Comparison of ENCODE assay signal across 10 cellular contexts in genomic region chr7:155808551-155809331, GRCh38. TPM values are rescaled to one million over a fixed set of nuclear protein-coding genes. Genes with fewer than 3 reads are reported as not detected.
DNase-seq lines count a peak whose midpoint lies in the region; ATAC-seq, FAIRE-seq and TF ChIP-seq lines count a peak whose summit lies in the region.
"Had no signal": no experiment of that assay in that cellular context is flagged by ENCODE, and none has a peak within 500 bp of the region (broad histone marks: within the 10 kb centered on the region; RNA-seq: fewer than 3 reads in every experiment).

No MANE protein-coding gene starts in this region.

- POLR2A ChIA-PET in SK-N-SH (lab: Yijun Ruan, JAX) = no interaction called here

- DNase-seq in SK-N-SH = no peak
- DNase-seq in NT2/D1 (ENCODE audit: low read depth, low spot score) = no peak
- DNase-seq in keratinocyte (ENCODE audit: low read depth, low spot score) = no peak
- DNase-seq in smooth muscle cell (lab: John Stamatoyannopoulos, UW; ENCODE audit: unreplicated experiment) = no peak
- no peak for DNase-seq in GM12891 (ENCODE audit: insufficient read length, low spot score)
- DNase-seq: amygdala had no signal

- H3K27me3 ChIP-seq in SK-N-SH (ENCODE audit: insufficient read depth) (peaks cover 100% of the 10 kb centered on the region), NT2/D1 (ENCODE audit: insufficient read depth, insufficient read length) (peaks cover 82% of the 10 kb centered on the region), keratinocyte (ENCODE audit: control insufficient read depth, extremely low read depth, insufficient read depth, low read length) (peaks cover 94% of the 10 kb centered on the region), smooth muscle cell (ENCODE audit: low read depth) (peaks cover 100% of the 10 kb centered on the region)

- TF ChIP-seq POLR2A in GM12891 (IDR thresholded peaks at IDR 0.05; ENCODE audit: low read depth, low read length) = no peak

- H3K4me2 ChIP-seq in SK-N-SH = peak overlapping the region; percentile 52; the same call in 1 of the 2 replicates
- peak overlapping the region; percentile 45 for H3K4me2 ChIP-seq in keratinocyte (ENCODE audit: control insufficient read depth, extremely low read depth, insufficient read depth, low read depth, low read length)
- H3K4me2 ChIP-seq in smooth muscle cell = peak overlapping the region; percentile 83

- H3K9me3 ChIP-seq in SK-N-SH = no peaks in the 10 kb centered on the region
- H3K9me3 ChIP-seq in NT2/D1 (ENCODE audit: insufficient read depth, low read length) = peaks cover 10% of the 10 kb centered on the region; the same call in 1 of the 2 replicates
- H3K9me3 ChIP-seq in keratinocyte (ENCODE audit: control insufficient read depth, low read depth, low read length) = no peaks in the 10 kb centered on the region
- no peaks in the 10 kb centered on the region for H3K9me3 ChIP-seq in smooth muscle cell (replicated peaks; ENCODE audit: low read depth)

- no peak overlapping the region for H3K4me3 ChIP-seq in SK-N-SH (ENCODE audit: low read depth in 2 of 2, low read length in 1 of 2)
- H3K4me3 ChIP-seq in NT2/D1 (ENCODE audit: insufficient read length, low read depth) = peak overlapping the region; percentile 17
- H3K4me3 ChIP-seq in keratinocyte (ENCODE audit: control insufficient read depth in 2 of 3, extremely low read depth in 1 of 3, insufficient read depth in 2 of 3, low read depth in 1 of 3, low read length in 3 of 3) = peak overlapping the region in 1 of 3 experiments; percentile 5
- H3K4me3 ChIP-seq in smooth muscle cell = peak overlapping the region; percentile 58

- H3K36me3 ChIP-seq in SK-N-SH (replicated peaks in 1 of 2; ENCODE audit: control insufficient read depth in 1 of 2, insufficient read depth in 2 of 2, low read length in 1 of 2) (no peaks in the 10 kb centered on the region), NT2/D1 (ENCODE audit: insufficient read depth, insufficient read length, low read length) (no peaks in the 10 kb centered on the region), keratinocyte (ENCODE audit: control insufficient read depth in 2 of 2, extremely low read depth in 1 of 2, insufficient read depth in 2 of 2, low read length in 2 of 2) (no peaks in the 10 kb centered on the region), smooth muscle cell (ENCODE audit: low read depth) (no peaks in the 10 kb centered on the region)

- H3K27ac ChIP-seq in SK-N-SH (ENCODE audit: low read depth in 2 of 2, low read length in 1 of 2) (no peak overlapping the region), keratinocyte (ENCODE audit: control insufficient read depth, insufficient read depth, low read length) (no peak overlapping the region), smooth muscle cell (ENCODE audit: low read depth) (no peak overlapping the region)

- H2AFZ ChIP-seq in SK-N-SH (ENCODE audit: low read depth) = no peak overlapping the region
- H2AFZ ChIP-seq in keratinocyte (ENCODE audit: control insufficient read depth, low read length) = no peak overlapping the region
- H2AFZ ChIP-seq in smooth muscle cell (ENCODE audit: low read depth) = no peak overlapping the region

- dilution Hi-C loops in keratinocyte (cut with MboI; ENCODE audit: extremely low pct_ligation_motif_present, low sequenced_read_pairs) = loop anchor here (25.0 kb wide), 1 partner anchor 879 kb away; no protein-coding TSS in a partner anchor

- CTCF ChIA-PET in SK-N-SH (lab: Yijun Ruan, JAX) = interaction anchor here (1.2 to 1.8 kb wide), 6 partner anchors 8 to 1008 kb away, joined by 3 to 5 read pairs (median 4); no protein-coding TSS in a partner anchor

- TF ChIP-seq EP300 in SK-N-SH (IDR thresholded peaks at IDR 0.05; ENCODE audit: borderline replicate concordance in 1 of 2, low read depth in 1 of 2, low read length in 1 of 2) = no peak

- no peaks in the 10 kb centered on the region for H3K79me2 ChIP-seq in SK-N-SH (ENCODE audit: insufficient read depth)
- H3K79me2 ChIP-seq in keratinocyte (ENCODE audit: control insufficient read depth, insufficient read depth, low read length) = no peaks in the 10 kb centered on the region
- no peaks in the 10 kb centered on the region for H3K79me2 ChIP-seq in smooth muscle cell (ENCODE audit: low read depth)

- ATAC-seq in SK-N-SH treated with all-trans-retinoic acid at 6 μM for 48 hours (no peak), HG03095 (IDR thresholded peaks at IDR 0.05; ENCODE audit: unreplicated experiment) (no peak), HG03521 (IDR thresholded peaks at IDR 0.05; ENCODE audit: unreplicated experiment) (no peak)

- no peaks in the 10 kb centered on the region for H3K9me1 ChIP-seq in keratinocyte (ENCODE audit: control insufficient read depth, extremely low read depth, insufficient read depth, low read length)

- no peaks in the 10 kb centered on the region for H3K9me2 ChIP-seq in SK-N-SH

- peaks cover 0 to 14% of the 10 kb centered on the region in 2 experiments; a peak in 2 of 4 replicates for H3K4me1 ChIP-seq in SK-N-SH (ENCODE audit: control insufficient read depth in 1 of 2, insufficient read depth in 2 of 2, low read depth in 1 of 2, low read length in 1 of 2)
- peaks cover 8% of the 10 kb centered on the region for H3K4me1 ChIP-seq in NT2/D1 (ENCODE audit: insufficient read depth, insufficient read length)
- peaks cover 15% of the 10 kb centered on the region for H3K4me1 ChIP-seq in keratinocyte (ENCODE audit: control insufficient read depth, extremely low read depth, insufficient read depth, low read length)
- peaks cover 47% of the 10 kb centered on the region for H3K4me1 ChIP-seq in smooth muscle cell (ENCODE audit: low read depth)

- 5% methylated on average over 53 of the region's 63 CpGs for whole genome bisulfite sequencing in SK-N-SH (ENCODE audit: low lambda C conversion rate)
- 2% methylated on average over 54 of the region's 63 CpGs for WGBS in smooth muscle cell (ENCODE audit: low lambda C conversion rate)

- FAIRE-seq in keratinocyte (lab: Jason Lieb, UNC) (no peak), GM12891 (lab: Jason Lieb, UNC) (no peak)

- TF ChIP-seq RAD21 in SK-N-SH (IDR thresholded peaks at IDR 0.05; ENCODE audit: low read length) = no peak

- TF ChIP-seq CTCF in SK-N-SH (IDR thresholded peaks at IDR 0.05) (no peak), keratinocyte (optimal IDR thresholded peaks at IDR 0.05 in 1 of 3, IDR thresholded peaks at IDR 0.05 in 1 of 3, conservative IDR thresholded peaks at IDR 0.05 in 1 of 3; ENCODE audit: extremely low read depth in 1 of 3, insufficient read depth in 2 of 3, low read length in 3 of 3) (no peak), smooth muscle cell (IDR thresholded peaks at IDR 0.05; ENCODE audit: borderline replicate concordance, insufficient read depth, poor library complexity, severe bottlenecking) (no peak)

- H3F3A ChIP-seq in SK-N-SH (replicated peaks; ENCODE audit: insufficient read depth) (peaks cover 4% of the 10 kb centered on the region), smooth muscle cell (ENCODE audit: low read depth) (no peaks in the 10 kb centered on the region)

- H4K20me1 ChIP-seq in SK-N-SH (ENCODE audit: insufficient read depth) = no peaks in the 10 kb centered on the region
- H4K20me1 ChIP-seq in keratinocyte (ENCODE audit: control insufficient read depth, extremely low read depth, insufficient read depth, low read length) = no peaks in the 10 kb centered on the region
- H4K20me1 ChIP-seq in smooth muscle cell (ENCODE audit: low read depth) = no peaks in the 10 kb centered on the region

- H3K9ac ChIP-seq in SK-N-SH (no peak overlapping the region), NT2/D1 (ENCODE audit: insufficient read length, low read depth) (peak overlapping the region; percentile 50), keratinocyte (ENCODE audit: control insufficient read depth, extremely low read depth, insufficient read depth, low read length) (no peak overlapping the region), smooth muscle cell (ENCODE audit: low read depth) (no peak overlapping the region)

TF ChIP-seq in SK-N-SH treated with all-trans-retinoic acid at 6 μM for 48 hours, 23 proteins besides CTCF, POLR2A, EP300 and RAD21 (continues in another document):
- TF ChIP-seq BACH2 (CRISPR knock-in tag; IDR thresholded peaks at IDR 0.05; ENCODE audit: borderline replicate concordance) = no peak
- no peak for TF ChIP-seq OSR1 (CRISPR knock-in tag; IDR thresholded peaks at IDR 0.05)
- no peak for TF ChIP-seq ARNTL (CRISPR knock-in tag; IDR thresholded peaks at IDR 0.05; ENCODE audit: borderline replicate concordance, low read depth)
- TF ChIP-seq ZNF565 (CRISPR knock-in tag; conservative IDR thresholded peaks at IDR 0.05; ENCODE audit: low read depth) = no peak
- no peak for TF ChIP-seq ZNF8 (CRISPR knock-in tag; IDR thresholded peaks at IDR 0.05)
- no peak for TF ChIP-seq RARB (CRISPR knock-in tag; IDR thresholded peaks at IDR 0.05)
- TF ChIP-seq PPARA (CRISPR knock-in tag; IDR thresholded peaks at IDR 0.05; ENCODE audit: borderline replicate concordance) = no peak
- TF ChIP-seq TOX (CRISPR knock-in tag; IDR thresholded peaks at IDR 0.05; ENCODE audit: borderline replicate concordance) = no peak
- no peak for TF ChIP-seq ZFP3 (CRISPR knock-in tag; IDR thresholded peaks at IDR 0.05)

TF ChIP-seq in GM12891, 5 proteins besides CTCF, POLR2A, EP300 and RAD21:
- TF ChIP-seq POLR2AphosphoS5 (IDR thresholded peaks at IDR 0.05; ENCODE audit: low read depth, low read length) (no peak), PAX5 (IDR thresholded peaks at IDR 0.05; ENCODE audit: insufficient read depth, low read length, severe bottlenecking) (no peak), SPI1 (IDR thresholded peaks at IDR 0.05; ENCODE audit: low read depth, low read length) (no peak), POU2F2 (IDR thresholded peaks at IDR 0.05; ENCODE audit: low read depth, low read length) (no peak), TAF1 (IDR thresholded peaks at IDR 0.05; ENCODE audit: low read depth, low read length) (no peak)

RNA-seq across cellular contexts. Expression of gene SHH, which starts 3.5 kb away (rescaled TPM):
- polyA plus RNA-seq in SK-N-SH (2012; rRNA removed) (not detected in 2 replicates), keratinocyte (not detected in 3 replicates), smooth muscle cell (0.20 TPM in 1 of 2 replicates, not detected in the other)
- not detected in 2 replicates for polyA plus RNA-seq in SK-N-SH (2012; cell fraction: cytosol; rRNA removed)
- polyA plus RNA-seq in SK-N-SH (2012; cell fraction: nucleus; rRNA removed) = not detected in 2 replicates
- not detected for polyA plus RNA-seq in keratinocyte (2011; ENCODE audit: low read depth)
- not detected in 2 replicates for polyA plus RNA-seq in keratinocyte (2011; cell fraction: cytosol; rRNA removed)
- polyA plus RNA-seq in keratinocyte (2011; cell fraction: nucleus; rRNA removed) = 0.03 TPM in 1 of 2 replicates, not detected in the other
- polyA plus RNA-seq in keratinocyte (2012; ENCODE audit: low replicate concordance) = not detected in 2 replicates
- polyA minus RNA-seq in keratinocyte = not detected in 3 replicates
- not detected for polyA minus RNA-seq in keratinocyte (2011; cell fraction: cytosol; rRNA and poly(A)+ RNA removed)
- polyA minus RNA-seq in keratinocyte (2011; cell fraction: nucleus; rRNA and poly(A)+ RNA removed) = not detected in 2 replicates
- total RNA-seq in smooth muscle cell = 0.27 TPM in 1 of 2 replicates, not detected in the other
- not detected for polyA plus RNA-seq in GM12891 (2012; ENCODE audit: low read depth, missing spikeins)
- total RNA-seq: T-helper 1 cell treated with Interleukin-12 subunit alpha and Interleukin-12 subunit beta and Interleukin-4 antibody, amounts not matched to agents 30 ng/mL and 1 ng/mL, for 36 hours had no signal

Comparison
In these comparisons a context has a peak if more than half of its experiments do, and no peak if none do; other contexts are left out.
1. H3K4me3 ChIP-seq: peak in NT2/D1 (single experiment) and smooth muscle cell (single experiment); none in SK-N-SH (0 of 2).
2. Peak in every context shown above with its lines, with median percentiles within 50 percentile points of each other: H3K4me2 ChIP-seq.